1 cellular context compared by ENCODE assay signal in the genomic region with DNA sequence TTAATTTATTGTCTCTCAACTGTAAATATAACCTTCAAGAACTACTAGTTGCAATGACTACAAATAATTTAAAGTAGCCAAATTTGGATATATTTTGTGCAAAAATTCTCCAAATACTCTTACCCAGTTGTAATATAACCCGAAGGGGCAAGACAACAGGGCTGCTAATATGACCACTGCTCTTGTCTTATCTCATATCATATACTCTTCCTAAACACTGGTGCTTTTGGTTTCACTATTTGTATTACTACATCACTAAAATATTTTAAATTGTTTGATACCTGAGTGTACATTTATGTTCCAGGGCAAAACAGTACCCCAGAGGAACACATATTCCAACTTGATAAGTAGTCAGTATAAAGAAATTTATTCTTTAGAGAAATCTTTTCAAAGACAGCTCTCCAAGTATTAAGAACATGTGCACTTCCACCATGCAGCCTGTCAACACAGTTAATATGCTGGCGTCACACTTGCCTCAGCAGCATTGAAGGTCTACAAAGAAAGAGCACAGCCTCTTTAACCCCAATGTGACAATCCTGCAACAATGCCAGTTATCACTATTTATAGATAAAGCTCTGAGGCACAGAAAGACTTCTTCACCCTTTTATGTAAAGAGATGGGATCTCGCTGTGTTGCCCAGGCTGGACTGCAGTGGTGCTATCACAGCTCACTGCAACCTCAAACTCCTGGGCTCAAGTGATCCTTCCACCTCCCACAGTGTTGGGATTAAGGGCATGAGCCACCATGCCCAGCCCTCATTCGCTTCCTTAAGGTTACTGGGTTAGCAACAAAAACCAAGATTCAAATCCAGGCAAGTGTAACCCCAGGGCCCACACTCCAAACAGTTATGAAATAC.
TF ChIP-seq lines count a peak whose summit lies in the region.

No MANE protein-coding gene starts in this region.

TF ChIP-seq in HepG2, 621 proteins besides CTCF, POLR2A, EP300 and RAD21:
- TF ChIP-seq ZNF747 (CRISPR knock-in tag; IDR thresholded peaks at IDR 0.05; ENCODE audit: borderline replicate concordance) (no peak), ZNF121 (CRISPR knock-in tag; IDR thresholded peaks at IDR 0.05) (peak; percentile 85), ZNF891 (CRISPR knock-in tag; IDR thresholded peaks at IDR 0.05) (no peak), ATF1 (CRISPR knock-in tag; IDR thresholded peaks at IDR 0.05) (no peak), SNRNP70 (IDR thresholded peaks at IDR 0.05; ENCODE audit: low read depth, low read length) (no peak), LCORL (IDR thresholded peaks at IDR 0.05) (no peak), LCORL (CRISPR knock-in tag; IDR thresholded peaks at IDR 0.05) (no peak)
